ENCODE assay signal across 1 cellular context in the genomic region with DNA sequence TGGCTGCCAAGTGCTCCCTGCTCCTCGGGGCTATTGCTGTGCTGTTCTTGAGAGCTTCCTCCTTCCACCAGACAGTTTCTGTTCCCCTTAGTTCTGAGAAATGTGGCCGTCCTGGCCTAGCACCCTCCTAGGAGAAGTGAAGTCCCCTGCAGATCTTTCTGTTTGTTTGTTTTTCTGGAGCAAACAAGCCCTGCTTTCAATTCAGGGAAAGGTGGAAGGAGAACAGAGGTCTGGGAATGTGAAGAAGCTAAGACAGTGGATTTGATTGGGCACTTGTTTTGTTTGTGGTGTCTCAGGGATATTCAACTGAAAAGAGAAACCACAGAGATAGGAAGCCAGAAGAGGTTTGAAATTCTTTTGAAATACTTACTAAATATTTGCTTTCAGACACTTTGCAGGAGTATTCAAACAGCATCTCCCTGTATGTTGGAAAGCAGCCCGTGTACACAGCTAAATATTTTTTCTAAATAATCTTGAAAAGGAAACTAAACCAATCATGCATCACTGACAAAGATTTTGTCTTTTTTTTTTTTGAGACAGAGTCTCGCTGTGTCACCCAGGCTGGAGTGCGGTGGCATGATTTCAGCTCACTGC.
TF ChIP-seq lines count a peak whose summit lies in the region.

No MANE protein-coding gene starts in this region.

TF ChIP-seq in HepG2, 621 proteins besides CTCF, POLR2A, EP300 and RAD21 (continued from another document):
- TF ChIP-seq, protein P1, sequence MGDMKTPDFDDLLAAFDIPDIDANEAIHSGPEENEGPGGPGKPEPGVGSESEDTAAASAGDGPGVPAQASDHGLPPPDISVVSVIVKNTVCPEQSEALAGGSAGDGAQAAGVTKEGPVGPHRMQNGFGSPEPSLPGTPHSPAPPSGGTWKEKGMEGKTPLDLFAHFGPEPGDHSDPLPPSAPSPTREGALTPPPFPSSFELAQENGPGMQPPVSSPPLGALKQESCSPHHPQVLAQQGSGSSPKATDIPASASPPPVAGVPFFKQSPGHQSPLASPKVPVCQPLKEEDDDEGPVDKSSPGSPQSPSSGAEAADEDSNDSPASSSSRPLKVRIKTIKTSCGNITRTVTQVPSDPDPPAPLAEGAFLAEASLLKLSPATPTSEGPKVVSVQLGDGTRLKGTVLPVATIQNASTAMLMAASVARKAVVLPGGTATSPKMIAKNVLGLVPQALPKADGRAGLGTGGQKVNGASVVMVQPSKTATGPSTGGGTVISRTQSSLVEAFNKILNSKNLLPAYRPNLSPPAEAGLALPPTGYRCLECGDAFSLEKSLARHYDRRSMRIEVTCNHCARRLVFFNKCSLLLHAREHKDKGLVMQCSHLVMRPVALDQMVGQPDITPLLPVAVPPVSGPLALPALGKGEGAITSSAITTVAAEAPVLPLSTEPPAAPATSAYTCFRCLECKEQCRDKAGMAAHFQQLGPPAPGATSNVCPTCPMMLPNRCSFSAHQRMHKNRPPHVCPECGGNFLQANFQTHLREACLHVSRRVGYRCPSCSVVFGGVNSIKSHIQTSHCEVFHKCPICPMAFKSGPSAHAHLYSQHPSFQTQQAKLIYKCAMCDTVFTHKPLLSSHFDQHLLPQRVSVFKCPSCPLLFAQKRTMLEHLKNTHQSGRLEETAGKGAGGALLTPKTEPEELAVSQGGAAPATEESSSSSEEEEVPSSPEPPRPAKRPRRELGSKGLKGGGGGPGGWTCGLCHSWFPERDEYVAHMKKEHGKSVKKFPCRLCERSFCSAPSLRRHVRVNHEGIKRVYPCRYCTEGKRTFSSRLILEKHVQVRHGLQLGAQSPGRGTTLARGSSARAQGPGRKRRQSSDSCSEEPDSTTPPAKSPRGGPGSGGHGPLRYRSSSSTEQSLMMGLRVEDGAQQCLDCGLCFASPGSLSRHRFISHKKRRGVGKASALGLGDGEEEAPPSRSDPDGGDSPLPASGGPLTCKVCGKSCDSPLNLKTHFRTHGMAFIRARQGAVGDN (CRISPR knock-in tag; IDR thresholded peaks at IDR 0.05), result no peak
- TF ChIP-seq ATF4 (CRISPR knock-in tag; IDR thresholded peaks at IDR 0.05) (no peak), ZNF879 (CRISPR knock-in tag; IDR thresholded peaks at IDR 0.05) (no peak), ATM (IDR thresholded peaks at IDR 0.05; ENCODE audit: borderline replicate concordance) (no peak), ZNF720 (CRISPR knock-in tag; IDR thresholded peaks at IDR 0.05) (no peak), MEIS2 (CRISPR knock-in tag; IDR thresholded peaks at IDR 0.05) (no peak), GTF2F1 (IDR thresholded peaks at IDR 0.05; ENCODE audit: low read length) (no peak), ZNF709 (CRISPR knock-in tag; IDR thresholded peaks at IDR 0.05) (no peak), ZNF773 (CRISPR knock-in tag; IDR thresholded peaks at IDR 0.05; ENCODE audit: borderline replicate concordance) (no peak), RERE (CRISPR knock-in tag; IDR thresholded peaks at IDR 0.05; ENCODE audit: low read depth) (no peak), MBD4 (IDR thresholded peaks at IDR 0.05; ENCODE audit: borderline replicate concordance, low read length) (no peak), RBAK (CRISPR knock-in tag; IDR thresholded peaks at IDR 0.05) (no peak), ZNF7 (CRISPR knock-in tag; IDR thresholded peaks at IDR 0.05) (no peak), CEBPG (CRISPR knock-in tag; IDR thresholded peaks at IDR 0.05) (no peak), SMC3 (IDR thresholded peaks at IDR 0.05; ENCODE audit: low read length) (no peak)
- TF ChIP-seq, protein P2, sequence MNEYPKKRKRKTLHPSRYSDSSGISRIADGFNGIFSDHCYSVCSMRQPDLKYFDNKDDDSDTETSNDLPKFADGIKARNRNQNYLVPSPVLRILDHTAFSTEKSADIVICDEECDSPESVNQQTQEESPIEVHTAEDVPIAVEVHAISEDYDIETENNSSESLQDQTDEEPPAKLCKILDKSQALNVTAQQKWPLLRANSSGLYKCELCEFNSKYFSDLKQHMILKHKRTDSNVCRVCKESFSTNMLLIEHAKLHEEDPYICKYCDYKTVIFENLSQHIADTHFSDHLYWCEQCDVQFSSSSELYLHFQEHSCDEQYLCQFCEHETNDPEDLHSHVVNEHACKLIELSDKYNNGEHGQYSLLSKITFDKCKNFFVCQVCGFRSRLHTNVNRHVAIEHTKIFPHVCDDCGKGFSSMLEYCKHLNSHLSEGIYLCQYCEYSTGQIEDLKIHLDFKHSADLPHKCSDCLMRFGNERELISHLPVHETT (CRISPR knock-in tag; conservative IDR thresholded peaks at IDR 0.05), result no peak
